Comparison of ENCODE assay signal across 8 cellular contexts in genomic region chr12:100266163-100266801, GRCh38. TPM values are rescaled to one million over a fixed set of nuclear protein-coding genes. Genes with fewer than 3 reads are reported as not detected.
DNase-seq lines count a peak whose midpoint lies in the region; ATAC-seq and TF ChIP-seq lines count a peak whose summit lies in the region.

No MANE protein-coding gene starts in this region.

- POLR2A ChIA-PET in IMR-90 (lab: Charles Lee; ENCODE audit: unreplicated experiment) = no interaction called here

- H3K4me1 Mint-ChIP-seq in nephron progenitor cell = peaks cover 32% of the 10 kb centered on the region

- no peaks in the 10 kb centered on the region for H3K27me3 ChIP-seq in IMR-90 (ENCODE audit: control insufficient read depth, insufficient read depth, low read length)

- in situ Hi-C loops in IMR-90 (cut with MboI; ENCODE audit: low sequenced_read_pairs) = no loop called here

- 0 out of 2 replicates have a peak overlapping the region, but pooled peaks have one; percentile 10 for H3K18ac ChIP-seq in IMR-90 (ENCODE audit: low read depth, low read length)

- BruUV-seq in IMR-90 (replicated peaks; lab: Mats Ljungman, UMichigan) = no TSS peak

- TF ChIP-seq CTCF in IMR-90 (conservative IDR thresholded peaks at IDR 0.05; ENCODE audit: low read depth, low read length) = no peak
- TF ChIP-seq CTCF in choroid plexus epithelial cell (conservative IDR thresholded peaks at IDR 0.05; ENCODE audit: low read depth, low read length) = no peak
- TF ChIP-seq CTCF in nephron progenitor cell (IDR thresholded peaks at IDR 0.05) = no peak

- H4K91ac ChIP-seq in IMR-90 (ENCODE audit: insufficient read depth, low read depth, low read length) = 0 out of 2 replicates have a peak overlapping the region, but pooled peaks have one; percentile 10

- H3K23ac ChIP-seq in IMR-90 (ENCODE audit: low read depth, low read length) = no peak overlapping the region

- CTCF ChIA-PET in IMR-90 (lab: Yijun Ruan, JAX) = no interaction called here

- peak overlapping the region; percentile 99 for H3K4me3 Mint-ChIP-seq in nephron progenitor cell

- no peak overlapping the region for H2BK120ac ChIP-seq in IMR-90 (ENCODE audit: low read depth, low read length)

- no peak for TF ChIP-seq POLR2A in IMR-90 (IDR thresholded peaks at IDR 0.05; ENCODE audit: low read depth, low read length)

- WGBS in IMR-90 (ENCODE audit: extremely low coverage in 2 of 2, insufficient read length in 1 of 2), 2 experiments = no CpG with 5 or more reads among the region's 12 CpGs

- H3K9ac ChIP-seq in ES-I3 (ENCODE audit: low read depth, low read length) = peak overlapping the region; percentile 77
- H3K9ac ChIP-seq in IMR-90 (ENCODE audit: low read depth, low read length) = peak overlapping the region; percentile 5; the same call in 1 of the 2 replicates

- H2BK20ac ChIP-seq in IMR-90 (ENCODE audit: low read depth, low read length) = no peak overlapping the region

- peaks cover 2% of the 10 kb centered on the region for H3K27me3 Mint-ChIP-seq in nephron progenitor cell (ENCODE audit: low read depth, poor library complexity)

- H4K5ac ChIP-seq in IMR-90 (ENCODE audit: low read depth, low read length) = peak overlapping the region; percentile 69

- H3K9me3 Mint-ChIP-seq in nephron progenitor cell = no peaks in the 10 kb centered on the region

- H3K4me2 ChIP-seq in IMR-90 (ENCODE audit: low read depth, low read length) = peak overlapping the region; percentile 69

- H4K20me1 ChIP-seq in IMR-90 (ENCODE audit: insufficient read depth, low read length) = peaks cover 8% of the 10 kb centered on the region

- intact Hi-C loops in IMR-90 (cut with micrococcal nuclease) = loop anchor here (5.0 kb wide), 1 partner anchor 61 kb away; no protein-coding TSS in a partner anchor

- H3K14ac ChIP-seq in IMR-90 (replicated peaks; ENCODE audit: low read depth, low read length) = 0 out of 2 replicates have a peak overlapping the region, but pooled peaks have one; percentile 5

- H3K4me3 ChIP-seq in IMR-90 (ENCODE audit: insufficient read depth, low read depth, low read length) = peak overlapping the region; percentile 89
- H3K4me3 ChIP-seq in choroid plexus epithelial cell (ENCODE audit: low read depth, low read length) = peak overlapping the region; percentile 78

- H2AK9ac ChIP-seq in IMR-90 (replicated peaks; ENCODE audit: low read depth, low read length, poor library complexity) = no peak overlapping the region

- H3K36me3 Mint-ChIP-seq in nephron progenitor cell (ENCODE audit: low read depth) = peaks cover 7% of the 10 kb centered on the region

- no peak overlapping the region for H3K27ac Mint-ChIP-seq in nephron progenitor cell

- peak overlapping the region; percentile 6 for H2BK5ac ChIP-seq in IMR-90 (ENCODE audit: low read depth, low read length, poor library complexity, severe bottlenecking)

- no peak overlapping the region for H2AK5ac ChIP-seq in IMR-90 (ENCODE audit: low read depth, low read length)

- H3K9me1 ChIP-seq in IMR-90 (ENCODE audit: insufficient read depth, low read length) = 0 out of 2 replicates have a peak, but pooled peaks cover 3% of the 10 kb centered on the region

- ATAC-seq in GM21529 (IDR thresholded peaks at IDR 0.05; ENCODE audit: unreplicated experiment) = peak; percentile 13
- ATAC-seq in IMR-90 (ENCODE audit: low read depth) = no peak

- peak overlapping the region; percentile 29; the same call in 1 of the 3 replicates for H2BK15ac ChIP-seq in IMR-90 (ENCODE audit: low read depth, low read length)

- H4K8ac ChIP-seq in IMR-90 (ENCODE audit: low read depth in 2 of 2, low read length in 2 of 2) = peak overlapping the region; percentile 61 to 90

- TF ChIP-seq RAD21 in IMR-90 (IDR thresholded peaks at IDR 0.05; ENCODE audit: low read length) = no peak

- dilution Hi-C loops in IMR-90 (cut with HindIII; ENCODE audit: low sequenced_read_pairs, unreplicated experiment) = no loop called here

- no peak overlapping the region for H3K27ac ChIP-seq in IMR-90 (ENCODE audit: insufficient read depth, low read length)

- H3K56ac ChIP-seq in IMR-90 (ENCODE audit: extremely low read depth, insufficient read depth, low read length) = no peak overlapping the region

- DNase-seq in IMR-90 (no peak), choroid plexus epithelial cell (ENCODE audit: low read depth) (no peak), nephron progenitor cell (no peak), islet precursor cell (no peak), NCI-H69 (lab: John Stamatoyannopoulos, UW) (no peak)
- DNase-seq in stimulated activated CD4-positive, alpha-beta T cell treated with anti-CD3 and anti-CD28 coated beads, Interleukin-2, amount 100 ng/mL, for 24 hours = no peak

- H2AFZ ChIP-seq in IMR-90 (replicated peaks; ENCODE audit: low read length, poor library complexity) = peak overlapping the region; percentile 98

- H3K36me3 ChIP-seq in ES-I3 (ENCODE audit: insufficient read depth, low read length) (no peaks in the 10 kb centered on the region), IMR-90 (ENCODE audit: control insufficient read depth, insufficient read depth, low read length) (no peaks in the 10 kb centered on the region)

- peak overlapping the region; percentile 63 for H3K4ac ChIP-seq in IMR-90 (ENCODE audit: low read depth, low read length)

- H3K4me1 ChIP-seq in ES-I3 (ENCODE audit: insufficient read depth, low read length) = 0 out of 2 replicates have a peak, but pooled peaks cover 10% of the 10 kb centered on the region
- H3K4me1 ChIP-seq in IMR-90 (ENCODE audit: control insufficient read depth, insufficient read depth, low read length) = peaks cover 3% of the 10 kb centered on the region

- peaks cover 14 to 17% of the 10 kb centered on the region in 2 experiments; a peak in 3 of 4 replicates for H3K79me1 ChIP-seq in IMR-90 (ENCODE audit: low read depth in 1 of 2, low read length in 2 of 2)

- H3K9me3 ChIP-seq in ES-I3 (ENCODE audit: control insufficient read depth, insufficient read depth, low read length) = no peaks in the 10 kb centered on the region
- H3K9me3 ChIP-seq in IMR-90 (ENCODE audit: control insufficient read depth, insufficient read depth, low read length) = no peaks in the 10 kb centered on the region

TF ChIP-seq in IMR-90, 13 proteins besides CTCF, POLR2A, EP300 and RAD21:
- TF ChIP-seq USF2 (IDR thresholded peaks at IDR 0.05; ENCODE audit: low read depth, low read length) (no peak), NFE2L2 (IDR thresholded peaks at IDR 0.05; ENCODE audit: low read depth, low read length) (no peak), SMC3 (IDR thresholded peaks at IDR 0.05; ENCODE audit: low read depth, low read length) (no peak), MAZ (IDR thresholded peaks at IDR 0.05; ENCODE audit: borderline replicate concordance, low read depth, low read length) (no peak), RCOR1 (IDR thresholded peaks at IDR 0.05; ENCODE audit: insufficient replicate concordance, low read length) (no peak), MXI1 (IDR thresholded peaks at IDR 0.05; ENCODE audit: borderline replicate concordance, low read depth, low read length) (no peak), CHD1 (IDR thresholded peaks at IDR 0.05; ENCODE audit: low read depth, low read length) (no peak), RFX5 (IDR thresholded peaks at IDR 0.05; ENCODE audit: low read depth, low read length) (no peak), BHLHE40 (IDR thresholded peaks at IDR 0.05; ENCODE audit: low read depth, low read length) (no peak), MAFK (IDR thresholded peaks at IDR 0.05; ENCODE audit: low read depth, low read length) (no peak), CEBPB (IDR thresholded peaks at IDR 0.05; ENCODE audit: low read depth, low read length) (no peak), FOS (IDR thresholded peaks at IDR 0.05; ENCODE audit: low read depth, low read length) (no peak), ELK1 (IDR thresholded peaks at IDR 0.05; ENCODE audit: borderline replicate concordance, low read depth, low read length) (no peak)
TF ChIP-seq in IMR-90: peak in this region for 0.

RNA-seq across cellular contexts. Expression of gene DEPDC4, which starts 0.6 kb away (rescaled TPM):
- 0.72 and 7.5 TPM in 2 replicates for total RNA-seq in IMR-90 (2012; rRNA removed)
- polyA plus RNA-seq in IMR-90 (2012; rRNA removed) = 0.39 and 0.79 TPM in 2 replicates
- 0.08 and 4.5 TPM in 2 replicates for polyA plus RNA-seq in IMR-90 (2012; cell fraction: cytosol; rRNA removed)
- polyA plus RNA-seq in IMR-90 (2012; cell fraction: nucleus; rRNA removed; ENCODE audit: low replicate concordance) = 3.2 TPM in 1 of 2 replicates, not detected in the other

RNA-seq across cellular contexts. Expression of gene SCYL2, which starts 0.7 kb away (rescaled TPM):
- total RNA-seq in IMR-90 (2012; rRNA removed) = 52.0 and 67.2 TPM in 2 replicates
- polyA plus RNA-seq in IMR-90 (2012; rRNA removed) = 13.3 and 15.3 TPM in 2 replicates
- 3.8 and 4.3 TPM in 2 replicates for polyA plus RNA-seq in IMR-90 (2012; cell fraction: cytosol; rRNA removed)
- 2.4 and 21.2 TPM in 2 replicates for polyA plus RNA-seq in IMR-90 (2012; cell fraction: nucleus; rRNA removed; ENCODE audit: low replicate concordance)
